In genomic region chr7:150881189-150881588, GRCh38 we compare ENCODE assay signal across 37 cellular contexts. TPM values are rescaled to one million over a fixed set of nuclear protein-coding genes. Genes with fewer than 3 reads are reported as not detected.
DNase-seq lines count a peak whose midpoint lies in the region; ATAC-seq, FAIRE-seq and TF ChIP-seq lines count a peak whose summit lies in the region.
"Had no signal": no experiment of that assay in that cellular context is flagged by ENCODE, and none has a peak within 500 bp of the region (broad histone marks: within the 10 kb centered on the region; RNA-seq: fewer than 3 reads in every experiment).

No MANE protein-coding gene starts in this region.

- no peak overlapping the region for H3K27ac ChIP-seq in HEK293 (ENCODE audit: extremely low read depth, low read depth, low read length)
- no peak overlapping the region for H3K27ac ChIP-seq in endothelial cell of umbilical vein (ENCODE audit: insufficient read depth, low read depth, low read length)
- H3K27ac ChIP-seq in suprapubic skin: no peak overlapping the region
- H3K27ac ChIP-seq: 22Rv1; A549; BLaER1; BLaER1 treated with 17β-estradiol and CSF1 and Interleukin-3, amounts not matched to agents 10 nM and 100 nM; C4-2B had no signal

- H4K20me1 ChIP-seq in endothelial cell of umbilical vein (replicated peaks; ENCODE audit: control insufficient read depth, extremely low read depth, insufficient read depth, low read length): no peaks in the 10 kb centered on the region
- H4K20me1 ChIP-seq: BLaER1; BLaER1 treated with 17β-estradiol and CSF1 and Interleukin-3, amounts not matched to agents 10 nM and 100 nM had no signal

- CTCF ChIA-PET in HEK293 (lab: Yijun Ruan, JAX): interaction anchor here (1.1 to 6.0 kb wide), 5 partner anchors 17 to 103 kb away, joined by 3 to 77 read pairs (median 5); no protein-coding TSS in a partner anchor
- CTCF ChIA-PET in endothelial cell of umbilical vein (lab: Charles Lee): interaction anchor here (1.2 to 3.9 kb wide), 4 partner anchors 13 to 105 kb away, joined by 3 to 29 read pairs (median 8); no protein-coding TSS in a partner anchor
- CTCF ChIA-PET in activated naive CD4-positive, alpha-beta T cell treated with anti-CD3 and anti-CD28 coated beads for 36 hours (lab: Charles Lee): no interaction called here

- ATAC-seq in HG02642 (IDR thresholded peaks at IDR 0.05; ENCODE audit: poor library complexity, unreplicated experiment): no peak
- ATAC-seq: A549; CD8-positive, alpha-beta T cell had no signal

- H3K9ac ChIP-seq in endothelial cell of umbilical vein (replicated peaks; ENCODE audit: extremely low read depth, insufficient read depth, low read length): peak overlapping the region; percentile 3
- H3K9ac ChIP-seq: BLaER1; BLaER1 treated with 17β-estradiol and CSF1 and Interleukin-3, amounts not matched to agents 10 nM and 100 nM had no signal

- no peak for TF ChIP-seq CTCF in HEK293 (tag by site-specific recombination; IDR thresholded peaks at IDR 0.05)
- no peak for TF ChIP-seq CTCF in endothelial cell of umbilical vein (IDR thresholded peaks at IDR 0.05; ENCODE audit: extremely low read depth in 1 of 2, insufficient read depth in 1 of 2, low read depth in 1 of 2, low read length in 2 of 2)
- no peak for TF ChIP-seq CTCF in suprapubic skin (IDR thresholded peaks at IDR 0.05)

- H3K27me3 Mint-ChIP-seq in activated naive CD4-positive, alpha-beta T cell treated with anti-CD3 and anti-CD28 coated beads for 36 hours (ENCODE audit: low read depth): no peaks in the 10 kb centered on the region
- H3K27me3 Mint-ChIP-seq: CD4-positive, alpha-beta memory T cell; CD8-positive, alpha-beta memory T cell had no signal

- 93% methylated on average over 1 of the region's 1 CpG for WGBS in suprapubic skin

- FAIRE-seq in endothelial cell of umbilical vein (lab: Jason Lieb, UNC): no peak
- FAIRE-seq: A549, D721Med had no signal

- peaks cover 4% of the 10 kb centered on the region for H3K36me3 Mint-ChIP-seq in activated naive CD4-positive, alpha-beta T cell treated with anti-CD3 and anti-CD28 coated beads for 36 hours (ENCODE audit: low read depth)

- no peak overlapping the region for H3K4me3 Mint-ChIP-seq in activated naive CD4-positive, alpha-beta T cell treated with anti-CD3 and anti-CD28 coated beads for 36 hours
- H3K4me3 Mint-ChIP-seq: B cell; CD14-positive monocyte; CD4-positive, alpha-beta memory T cell; CD4-positive, alpha-beta T cell; CD4-positive, CD25-positive, alpha-beta regulatory T cell; CD8-positive, alpha-beta memory T cell; CD8-positive, alpha-beta T cell had no signal

- POLR2A ChIA-PET in HEK293 (lab: Yijun Ruan, JAX): no interaction called here
- POLR2A ChIA-PET in endothelial cell of umbilical vein (lab: Charles Lee): no interaction called here

- TF ChIP-seq POLR2A in endothelial cell of umbilical vein (IDR thresholded peaks at IDR 0.05; ENCODE audit: low read depth, low read length) (no peak), suprapubic skin (IDR thresholded peaks at IDR 0.05) (no peak)

- no peaks in the 10 kb centered on the region for H3K9me1 ChIP-seq in endothelial cell of umbilical vein (replicated peaks; ENCODE audit: control insufficient read depth, extremely low read depth, insufficient read depth, low read length)

- peaks cover 5% of the 10 kb centered on the region for H3K4me1 Mint-ChIP-seq in activated naive CD4-positive, alpha-beta T cell treated with anti-CD3 and anti-CD28 coated beads for 36 hours (ENCODE audit: low read depth)

- DNase-seq in OCI-M1 (lab: John Stamatoyannopoulos, UW) (peak; percentile 38), endothelial cell of umbilical vein (ENCODE audit: low read depth, low spot score) (no peak), suprapubic skin (ENCODE audit: low spot score in 2 of 2) (no peak)
- DNase-seq in activated naive CD4-positive, alpha-beta T cell treated with anti-CD3 and anti-CD28 coated beads for 36 hours: no peak
- DNase-seq: 8988T; ACHN; AML-193; BE2C; C1 segment of cervical spinal cord; Caco-2; Calu3; CD4-positive, alpha-beta memory T cell; CD4-positive, alpha-beta T cell; CD4-positive, CD25-positive, alpha-beta regulatory T cell; CD8-positive, alpha-beta memory T cell; CD8-positive, alpha-beta T cell; COR-L47; DMS 273 treated with DMSO at 0.1 percent for 48 hours; DMS153; DMS79; DMS79 treated with DMSO at 0.1 percent for 48 hours; DND-41; EL had no signal

- H3K4me2 ChIP-seq in endothelial cell of umbilical vein (ENCODE audit: insufficient read depth, low read length): no peak overlapping the region
- H3K4me2 ChIP-seq: A549; BLaER1; BLaER1 treated with 17β-estradiol and CSF1 and Interleukin-3, amounts not matched to agents 10 nM and 100 nM had no signal

- intact Hi-C loops in endothelial cell of umbilical vein (cut with micrococcal nuclease): no loop called here
- intact Hi-C loops in activated naive CD4-positive, alpha-beta T cell treated with anti-CD3 and anti-CD28 coated beads for 36 hours (cut with micrococcal nuclease): no loop called here

- H3K27me3 ChIP-seq in endothelial cell of umbilical vein (ENCODE audit: control insufficient read depth in 2 of 2, insufficient read depth in 2 of 2, low read length in 2 of 2): peaks cover 16 to 41% of the 10 kb centered on the region in 2 experiments
- no peaks in the 10 kb centered on the region for H3K27me3 ChIP-seq in suprapubic skin
- H3K27me3 ChIP-seq: BE2C; BLaER1; BLaER1 treated with 17β-estradiol and CSF1 and Interleukin-3, amounts not matched to agents 10 nM and 100 nM had no signal

- no peak overlapping the region for H2AFZ ChIP-seq in endothelial cell of umbilical vein (ENCODE audit: low read depth, low read length)

- H3K27ac Mint-ChIP-seq in activated naive CD4-positive, alpha-beta T cell treated with anti-CD3 and anti-CD28 coated beads for 36 hours: no peak overlapping the region
- H3K27ac Mint-ChIP-seq: B cell; CD14-positive monocyte; CD4-positive, alpha-beta memory T cell; CD4-positive, alpha-beta T cell; CD4-positive, CD25-positive, alpha-beta regulatory T cell; CD8-positive, alpha-beta memory T cell; CD8-positive, alpha-beta T cell had no signal

- H3K4me3 ChIP-seq in HEK293 (ENCODE audit: low read depth, low read length): no peak overlapping the region
- no peak overlapping the region for H3K4me3 ChIP-seq in endothelial cell of umbilical vein (replicated peaks in 1 of 3; ENCODE audit: insufficient read depth in 1 of 3, low read depth in 1 of 3, low read length in 3 of 3)
- H3K4me3 ChIP-seq in suprapubic skin: no peak overlapping the region
- H3K4me3 ChIP-seq: A549; BLaER1; BLaER1 treated with 17β-estradiol and CSF1 and Interleukin-3, amounts not matched to agents 10 nM and 100 nM had no signal

- dilution Hi-C loops in endothelial cell of umbilical vein (cut with MboI; ENCODE audit: extremely low pct_ligation_motif_present, low sequenced_read_pairs): no loop called here

- no peaks in the 10 kb centered on the region for H3K79me2 ChIP-seq in endothelial cell of umbilical vein (ENCODE audit: control insufficient read depth, insufficient read depth, low read length)

- H3K4me1 ChIP-seq in HEK293 (ENCODE audit: control insufficient read depth, insufficient read depth, low read length) (no peaks in the 10 kb centered on the region), endothelial cell of umbilical vein (ENCODE audit: control insufficient read depth, extremely low read depth, insufficient read depth, low read length) (peaks cover 10% of the 10 kb centered on the region), suprapubic skin (peaks cover 12% of the 10 kb centered on the region)
- H3K4me1 ChIP-seq: A549, BE2C had no signal

- H3K9me3 Mint-ChIP-seq in activated naive CD4-positive, alpha-beta T cell treated with anti-CD3 and anti-CD28 coated beads for 36 hours: peaks cover 40% of the 10 kb centered on the region

- TF ChIP-seq EP300 in suprapubic skin (IDR thresholded peaks at IDR 0.05): no peak

- no TSS peak for BruUV-seq in endothelial cell of umbilical vein (replicated peaks; lab: Mats Ljungman, UMichigan)

- H3K9me3 ChIP-seq in HEK293 (ENCODE audit: control insufficient read depth, insufficient read depth, low read depth, low read length) (no peaks in the 10 kb centered on the region), endothelial cell of umbilical vein (replicated peaks; ENCODE audit: control insufficient read depth, insufficient read depth, low read length) (no peaks in the 10 kb centered on the region), suprapubic skin (peaks cover 16% of the 10 kb centered on the region)
- H3K9me3 ChIP-seq: BE2C had no signal

- H3K36me3 ChIP-seq in HEK293 (ENCODE audit: control insufficient read depth in 2 of 2, insufficient read depth in 1 of 2, low read length in 2 of 2): no peaks in the 10 kb centered on the region
- no peaks in the 10 kb centered on the region for H3K36me3 ChIP-seq in endothelial cell of umbilical vein (ENCODE audit: control insufficient read depth in 2 of 2, extremely low read depth in 1 of 2, insufficient read depth in 2 of 2, low read length in 2 of 2)
- no peaks in the 10 kb centered on the region for H3K36me3 ChIP-seq in suprapubic skin
- H3K36me3 ChIP-seq: BE2C; BLaER1; BLaER1 treated with 17β-estradiol and CSF1 and Interleukin-3, amounts not matched to agents 10 nM and 100 nM had no signal

TF ChIP-seq in HEK293, 187 proteins besides CTCF, POLR2A, EP300 and RAD21:
- TF ChIP-seq SETDB1 (IDR thresholded peaks at IDR 0.05; ENCODE audit: insufficient read length, low read length) (peak; percentile 96), KLF1 (tag by site-specific recombination; IDR thresholded peaks at IDR 0.05) (no peak)
TF ChIP-seq in HEK293: peak in this region for 1.

TF ChIP-seq in endothelial cell of umbilical vein, 7 proteins besides CTCF, POLR2A, EP300 and RAD21:
- no peak for TF ChIP-seq MYC (IDR thresholded peaks at IDR 0.05; ENCODE audit: low read depth, low read length)

RNA-seq across cellular contexts. Expression of gene AOC1, which starts 28.9 kb away (rescaled TPM):
- total RNA-seq in endothelial cell of umbilical vein (not detected in 2 replicates), suprapubic skin (1 to 10 TPM; 1.9 to 5.5 (median 2.3) TPM)
- not detected in 2 replicates for polyA plus RNA-seq in endothelial cell of umbilical vein
- not detected in 2 replicates for polyA plus RNA-seq in endothelial cell of umbilical vein (2011; cell fraction: cytosol; rRNA removed)
- polyA plus RNA-seq in endothelial cell of umbilical vein (2011; cell fraction: nucleus; rRNA removed): not detected in 2 replicates
- not detected in 2 replicates for polyA plus RNA-seq in endothelial cell of umbilical vein (2012)
- not detected in 2 replicates for polyA minus RNA-seq in endothelial cell of umbilical vein
- polyA minus RNA-seq in endothelial cell of umbilical vein (2011; cell fraction: cytosol; rRNA and poly(A)+ RNA removed): not detected
- not detected in 2 replicates for polyA minus RNA-seq in endothelial cell of umbilical vein (2011; cell fraction: nucleus; rRNA and poly(A)+ RNA removed)
- not detected for total RNA-seq in activated naive CD4-positive, alpha-beta T cell treated with anti-CD3 and anti-CD28 coated beads for 36 hours
- total RNA-seq: A172; A673; B cell; CD4-positive, alpha-beta memory T cell; CD4-positive, alpha-beta T cell; CD4-positive, CD25-positive, alpha-beta regulatory T cell; CD8-positive, alpha-beta memory T cell; CD8-positive, alpha-beta T cell had no signal
- polyA plus RNA-seq: A549; AG04450; BJ; CD4-positive, alpha-beta memory T cell; CD4-positive, CD25-positive, alpha-beta regulatory T cell; CD8-positive, alpha-beta memory T cell had no signal
